In genomic region chr2:237450108-237450507, GRCh38 we compare ENCODE assay signal across 1 cellular context.
TF ChIP-seq lines count a peak whose summit lies in the region.

No MANE protein-coding gene starts in this region.

TF ChIP-seq in SK-N-SH, 30 proteins besides CTCF, POLR2A, EP300 and RAD21 (continued from another document):
- TF ChIP-seq PBX3 (IDR thresholded peaks at IDR 0.05) (no peak), TAF1 (IDR thresholded peaks at IDR 0.05; ENCODE audit: borderline replicate concordance, low read depth, low read length) (no peak), ZBTB33 (IDR thresholded peaks at IDR 0.05; ENCODE audit: borderline replicate concordance, low read depth) (no peak), GABPA (IDR thresholded peaks at IDR 0.05; ENCODE audit: low read depth) (no peak), POLR2AphosphoS5 (IDR thresholded peaks at IDR 0.05; ENCODE audit: low read depth, low read length) (no peak), FOXM1 (IDR thresholded peaks at IDR 0.05; ENCODE audit: low read depth) (no peak), FOXJ3 (CRISPR knock-in tag; IDR thresholded peaks at IDR 0.05) (no peak), CHD2 (IDR thresholded peaks at IDR 0.05; ENCODE audit: low read length, partially characterized antibody) (no peak), RFX5 (IDR thresholded peaks at IDR 0.05; ENCODE audit: low read length) (no peak), MXI1 (IDR thresholded peaks at IDR 0.05; ENCODE audit: low read depth, low read length) (no peak), USF1 (IDR thresholded peaks at IDR 0.05; ENCODE audit: borderline replicate concordance, low read depth) (no peak), YY1 (IDR thresholded peaks at IDR 0.05; ENCODE audit: low read depth) (no peak), MEF2A (IDR thresholded peaks at IDR 0.05; ENCODE audit: borderline replicate concordance, low read depth) (no peak), GATA2 (CRISPR knock-in tag; IDR thresholded peaks at IDR 0.05) (no peak), TCF12 (IDR thresholded peaks at IDR 0.05) (no peak), RXRA (IDR thresholded peaks at IDR 0.05; ENCODE audit: borderline replicate concordance, low read depth) (no peak), EZH2phosphoT487 (IDR thresholded peaks at IDR 0.05; ENCODE audit: borderline replicate concordance, low read depth) (no peak)
